25 cellular contexts compared by ENCODE assay signal in the genomic region with DNA sequence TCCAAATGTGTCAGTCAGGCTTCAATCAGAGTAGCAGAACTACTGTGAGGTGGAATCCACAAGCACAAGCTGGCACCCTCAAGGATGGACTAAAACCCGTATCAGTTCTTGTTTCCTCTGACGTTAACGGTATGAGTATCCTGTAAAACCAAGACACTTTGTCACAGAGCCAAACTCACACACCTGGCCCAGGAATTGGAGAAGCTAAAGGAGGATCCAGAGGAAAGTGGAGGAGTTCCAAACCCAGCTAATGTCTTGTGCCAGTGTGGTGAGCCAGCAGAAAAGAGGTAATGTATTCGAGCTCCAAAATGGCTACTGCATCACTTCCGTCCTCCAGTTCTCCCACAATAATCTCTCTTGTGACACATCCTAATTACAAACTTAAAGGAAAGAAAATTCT. TPM values are rescaled to one million over a fixed set of nuclear protein-coding genes. Genes with fewer than 3 reads are reported as not detected.
"Had no signal": no experiment of that assay in that cellular context is flagged by ENCODE, and none has a peak within 500 bp of the region (broad histone marks: within the 10 kb centered on the region; RNA-seq: fewer than 3 reads in every experiment).

No MANE protein-coding gene starts in this region.

- H3K27ac Mint-ChIP-seq: T-cell had no signal

- H3K4me1 Mint-ChIP-seq: T-cell had no signal

- H2AFZ ChIP-seq: PC-9 had no signal

- ATAC-seq: Right ventricle myocardium inferior, T-cell had no signal

- H3K27me3 ChIP-seq: Peyer's patch, SJCRH30 had no signal

- H3K9me3 ChIP-seq: Peyer's patch, SJCRH30 had no signal

- H3K36me3 Mint-ChIP-seq: T-cell had no signal

- H3K4me1 ChIP-seq: Peyer's patch, SJCRH30 had no signal

- H3K36me3 ChIP-seq: Peyer's patch, SJCRH30 had no signal

- H3K4me3 Mint-ChIP-seq: T-cell had no signal

- H3K27ac ChIP-seq: PC-9, Peyer's patch, SJCRH30 had no signal

- H3K4me3 ChIP-seq: PC-9, Peyer's patch, SJCRH30 had no signal

- H3K4me2 ChIP-seq: PC-9 had no signal

- DNase-seq: Karpas-422; KG1; MM.1S; NCI-H1092 treated with DMSO at 0.1 percent for 48 hours; NCI-H1436; NCI-H187; NCI-H2029; NCI-H2081 treated with DMSO at 0.1 percent for 48 hours; NCI-H2227 treated with DMSO at 0.1 percent for 48 hours; NCI-H524; NCI-H526 treated with DMSO at 0.1 percent for 48 hours; NCI-H748 treated with DMSO at 0.1 percent for 48 hours; NK-92 treated with Interleukin-12 subunit alpha and Interleukin-12 subunit beta, amount 100 ng/mL, for 24 hours; PC-9; Peyer's patch; SHP77 treated with DMSO at 0.1 percent for 48 hours; SJCRH30; SW 1271; T-cell had no signal

RNA-seq across cellular contexts. Expression of a gene that starts 44.7 kb away (rescaled TPM):
- total RNA-seq: HT-29, M059J, NCI-H460, OCI-LY7, PC-9, Peyer's patch, Right ventricle myocardium inferior, RPMI7951, SJCRH30, T-cell had no signal
